In the genomic region with DNA sequence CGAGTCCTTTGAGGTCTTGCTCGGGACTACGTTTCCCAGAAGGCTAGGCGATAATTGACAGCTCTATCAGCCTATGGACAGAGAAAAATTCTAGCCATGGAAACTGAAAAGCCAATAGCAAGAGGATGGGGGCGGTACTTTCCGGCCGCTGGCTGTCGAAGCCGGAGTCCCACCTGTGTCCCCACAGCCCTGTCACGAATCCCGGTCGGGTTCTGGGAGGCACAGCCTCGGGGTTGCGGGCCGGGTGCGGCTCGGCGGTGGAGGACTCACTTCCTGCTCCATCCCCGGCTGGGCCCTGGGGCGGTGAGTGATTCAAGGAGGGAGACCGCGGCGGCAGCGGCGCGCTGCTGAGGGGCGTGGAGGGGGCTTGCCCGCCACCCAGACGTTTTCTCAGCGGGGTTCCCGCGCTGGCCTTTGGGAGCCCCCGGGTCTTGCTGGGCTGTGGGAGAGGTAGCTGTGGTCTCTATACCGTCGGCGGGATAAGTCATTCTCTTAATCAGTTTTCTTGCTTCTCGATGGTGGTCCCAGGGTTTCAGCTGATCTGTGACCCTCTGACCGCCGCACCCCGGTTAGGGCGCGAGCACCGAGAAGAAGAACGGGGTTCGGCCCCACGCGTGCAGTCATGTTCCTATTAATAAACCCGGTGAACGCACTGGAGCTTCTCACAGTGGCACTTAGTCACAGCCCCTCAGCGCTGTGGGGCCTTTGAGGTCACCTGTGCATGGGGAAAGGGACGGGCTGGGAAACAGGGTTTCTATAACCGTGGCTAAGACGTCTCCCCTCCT, we compare ENCODE assay signal across 8 cellular contexts. TPM values are rescaled to one million over a fixed set of nuclear protein-coding genes. Genes with fewer than 3 reads are reported as not detected.
DNase-seq lines count a peak whose midpoint lies in the region; ATAC-seq, FAIRE-seq and TF ChIP-seq lines count a peak whose summit lies in the region.

Gene ZNF774 (plus strand): TSS at position 176 of the 785 bp plus-strand sequence. CDS start 2,377 bp downstream, outside the sequence.

- H3K27ac Mint-ChIP-seq in activated T-helper 1 cell treated with anti-CD3 and anti-CD28 coated beads, Interleukin-12 subunit alpha, Interleukin-12 subunit beta, Interleukin-2, Interleukin-4 antibody, amounts not matched to agents 30 ng/mL and 10 ng/mL and 1 ng/mL, durations not matched to agents 14 hours and 24 hours and 36 hours: peak within 1 kb of the TSS; percentile 85
- H3K27ac Mint-ChIP-seq in natural killer cell: peak within 1 kb of the TSS; percentile 62 to 92

- H3K9ac ChIP-seq in DND-41 (ENCODE audit: low read depth, low read length) (peak within 1 kb of the TSS; percentile 69), GM23248 (peak within 1 kb of the TSS; percentile 72), Karpas-422 (ENCODE audit: low read length) (peak within 1 kb of the TSS; percentile 73)

- DNase-seq in DND-41: peak; percentile 93
- DNase-seq in GM23248: peak; percentile 93
- DNase-seq in Karpas-422: peak; percentile 98
- DNase-seq in RCC 7860 (ENCODE audit: low spot score): peak; percentile 87
- peak; percentile 88 for DNase-seq in activated T-helper 1 cell treated with anti-CD3 and anti-CD28 coated beads, Interleukin-12 subunit alpha, Interleukin-12 subunit beta, Interleukin-2, Interleukin-4 antibody, amounts not matched to agents 30 ng/mL and 10 ng/mL and 1 ng/mL, durations not matched to agents 14 hours and 24 hours and 36 hours (ENCODE audit: low spot score)
- peak; percentile 98 for DNase-seq in fibroblast of peridontal ligament (ENCODE audit: extremely low read depth)
- DNase-seq in natural killer cell: peak; percentile 85
- peak; percentile 85 to 95 (median 88) for DNase-seq in stimulated activated naive CD4-positive, alpha-beta T cell (lab: John Stamatoyannopoulos, UW)

- in situ Hi-C loops in GM23248 (cut with MboI): no loop called here

- H3K27ac ChIP-seq in DND-41 (ENCODE audit: low read length) (peak within 1 kb of the TSS; percentile 63), GM23248 (no peak within 1 kb of the TSS), Karpas-422 (ENCODE audit: low read length) (no peak within 1 kb of the TSS)

- H2AFZ ChIP-seq in DND-41 (ENCODE audit: low read depth, low read length) (peak within 1 kb of the TSS; percentile 94), GM23248 (peak within 1 kb of the TSS; percentile 98), Karpas-422 (ENCODE audit: low read length) (peak within 1 kb of the TSS; percentile 94)

- H3K9me3 Mint-ChIP-seq in activated T-helper 1 cell treated with anti-CD3 and anti-CD28 coated beads, Interleukin-12 subunit alpha, Interleukin-12 subunit beta, Interleukin-2, Interleukin-4 antibody, amounts not matched to agents 30 ng/mL and 10 ng/mL and 1 ng/mL, durations not matched to agents 14 hours and 24 hours and 36 hours: no peaks in the 10 kb centered on the region
- H3K9me3 Mint-ChIP-seq in natural killer cell: no peaks in the 10 kb centered on the region

- no peaks in the 10 kb centered on the region for H3K9me3 ChIP-seq in DND-41 (ENCODE audit: insufficient read depth, low read length, severe bottlenecking)
- H3K9me3 ChIP-seq in GM23248 (ENCODE audit: low read depth): no peaks in the 10 kb centered on the region
- H3K9me3 ChIP-seq in Karpas-422 (ENCODE audit: low read length): no peaks in the 10 kb centered on the region

- ATAC-seq in DND-41 (ENCODE audit: insufficient read depth, low read depth) (peak; percentile 99), natural killer cell (peak; percentile 95 to 99 (median 98))

- intact Hi-C loops in activated T-helper 1 cell treated with anti-CD3 and anti-CD28 coated beads, Interleukin-12 subunit alpha, Interleukin-12 subunit beta, Interleukin-2, Interleukin-4 antibody, amounts not matched to agents 30 ng/mL and 10 ng/mL and 1 ng/mL, durations not matched to agents 14 hours and 24 hours and 36 hours (cut with micrococcal nuclease): loop anchor here (1.0 to 2.0 kb wide), 5 partner anchors 10 to 66 kb away; partner anchors contain the start of gene IQGAP1
- intact Hi-C loops in natural killer cell (cut with micrococcal nuclease): no loop called here

- WGBS in GM23248 (ENCODE audit: low coverage in 1 of 2, low lambda C conversion rate in 2 of 2, missing lambda C conversion rate in 2 of 2), 2 experiments: 3 to 4% methylated on average over 48 to 53 of the region's 53 CpGs

- H3K4me1 ChIP-seq in DND-41 (ENCODE audit: insufficient read depth, low read length) (peaks cover 18% of the 10 kb centered on the region), GM23248 (ENCODE audit: insufficient read depth) (no peaks in the 10 kb centered on the region), Karpas-422 (ENCODE audit: low read length) (peaks cover 8% of the 10 kb centered on the region)

- no peaks in the 10 kb centered on the region for H4K20me1 ChIP-seq in DND-41 (ENCODE audit: insufficient read depth, low read length)
- H4K20me1 ChIP-seq in GM23248 (ENCODE audit: insufficient read depth): no peaks in the 10 kb centered on the region
- no peaks in the 10 kb centered on the region for H4K20me1 ChIP-seq in Karpas-422 (ENCODE audit: insufficient read depth, low read depth, low read length)

- TF ChIP-seq CTCF in DND-41 (IDR thresholded peaks at IDR 0.05; ENCODE audit: borderline replicate concordance, extremely low read depth, low read length, poor library complexity, severe bottlenecking) (no peak), natural killer cell (IDR thresholded peaks at IDR 0.05) (no peak)

- peaks cover 10% of the 10 kb centered on the region for H3K4me1 Mint-ChIP-seq in activated T-helper 1 cell treated with anti-CD3 and anti-CD28 coated beads, Interleukin-12 subunit alpha, Interleukin-12 subunit beta, Interleukin-2, Interleukin-4 antibody, amounts not matched to agents 30 ng/mL and 10 ng/mL and 1 ng/mL, durations not matched to agents 14 hours and 24 hours and 36 hours (ENCODE audit: low read depth)
- peaks cover 7 to 18% of the 10 kb centered on the region in 2 donors for H3K4me1 Mint-ChIP-seq in natural killer cell

- H3K27me3 ChIP-seq in DND-41 (ENCODE audit: insufficient read depth, low read length, poor library complexity) (no peaks in the 10 kb centered on the region), GM23248 (replicated peaks; ENCODE audit: insufficient read depth) (no peaks in the 10 kb centered on the region), Karpas-422 (ENCODE audit: low read length) (no peaks in the 10 kb centered on the region)

- FAIRE-seq in RCC 7860 (lab: Jason Lieb, UNC): peak; percentile 75

- H3K36me3 Mint-ChIP-seq in activated T-helper 1 cell treated with anti-CD3 and anti-CD28 coated beads, Interleukin-12 subunit alpha, Interleukin-12 subunit beta, Interleukin-2, Interleukin-4 antibody, amounts not matched to agents 30 ng/mL and 10 ng/mL and 1 ng/mL, durations not matched to agents 14 hours and 24 hours and 36 hours (ENCODE audit: low read depth): no peaks in the 10 kb centered on the region
- H3K36me3 Mint-ChIP-seq in natural killer cell: no peaks in the 10 kb centered on the region

- H3K4me3 ChIP-seq in DND-41 (ENCODE audit: low read depth in 1 of 2, low read length in 2 of 2): peak within 1 kb of the TSS; percentile 56 to 81; a peak in 3 of 4 replicates
- H3K4me3 ChIP-seq in GM23248: peak within 1 kb of the TSS; percentile 88
- peak within 1 kb of the TSS; percentile 84 for H3K4me3 ChIP-seq in Karpas-422 (ENCODE audit: low read length)

- no peaks in the 10 kb centered on the region for H3F3A ChIP-seq in GM23248 (ENCODE audit: insufficient read depth)

- H3K36me3 ChIP-seq in DND-41 (ENCODE audit: insufficient read depth, low read length) (no peaks in the 10 kb centered on the region; the same call in 1 of the 2 replicates), GM23248 (ENCODE audit: low read depth) (no peaks in the 10 kb centered on the region), Karpas-422 (ENCODE audit: insufficient read depth, low read length) (no peaks in the 10 kb centered on the region)

- H3K27me3 Mint-ChIP-seq in activated T-helper 1 cell treated with anti-CD3 and anti-CD28 coated beads, Interleukin-12 subunit alpha, Interleukin-12 subunit beta, Interleukin-2, Interleukin-4 antibody, amounts not matched to agents 30 ng/mL and 10 ng/mL and 1 ng/mL, durations not matched to agents 14 hours and 24 hours and 36 hours (ENCODE audit: insufficient read depth): no peaks in the 10 kb centered on the region
- H3K27me3 Mint-ChIP-seq in natural killer cell (ENCODE audit: low read depth in 2 of 2): peaks cover 0 to 2% of the 10 kb centered on the region in 2 donors

- H3K4me3 Mint-ChIP-seq in activated T-helper 1 cell treated with anti-CD3 and anti-CD28 coated beads, Interleukin-12 subunit alpha, Interleukin-12 subunit beta, Interleukin-2, Interleukin-4 antibody, amounts not matched to agents 30 ng/mL and 10 ng/mL and 1 ng/mL, durations not matched to agents 14 hours and 24 hours and 36 hours: peak within 1 kb of the TSS; percentile 90
- peak within 1 kb of the TSS; percentile 88 for H3K4me3 Mint-ChIP-seq in natural killer cell

- H3K4me2 ChIP-seq in DND-41 (ENCODE audit: insufficient read depth, low read length) (peak within 1 kb of the TSS; percentile 99), GM23248 (ENCODE audit: unreplicated experiment) (peak within 1 kb of the TSS; percentile 82), Karpas-422 (ENCODE audit: low read depth, low read length, poor library complexity, severe bottlenecking) (peak within 1 kb of the TSS; percentile 88)

- H3K79me2 ChIP-seq in DND-41 (ENCODE audit: insufficient read depth, low read length): 0 out of 2 replicates have a peak, but pooled peaks cover 2% of the 10 kb centered on the region
- H3K79me2 ChIP-seq in GM23248 (ENCODE audit: insufficient read depth): no peaks in the 10 kb centered on the region
- H3K79me2 ChIP-seq in Karpas-422 (ENCODE audit: low read length): no peaks in the 10 kb centered on the region

- H3K9me2 ChIP-seq in GM23248 (ENCODE audit: insufficient read depth): no peaks in the 10 kb centered on the region
- no peaks in the 10 kb centered on the region for H3K9me2 ChIP-seq in Karpas-422 (replicated peaks; ENCODE audit: insufficient read depth, low read length)

RNA-seq across cellular contexts. Expression of gene ZNF774, which starts in this region (rescaled TPM):
- total RNA-seq in GM23248 (2014; rRNA removed; shearing (Covaris generic)): 0.22 and 0.51 TPM in 2 replicates
- 0.66 and 1.6 TPM in 2 replicates for polyA plus RNA-seq in GM23248 (2016; fragmentation: Nextera tagmentation; extraction: Ambion mirVana)
- 0.34 and 0.79 TPM in 2 replicates for total RNA-seq in Karpas-422 (2014; rRNA removed; shearing (Covaris generic); ENCODE audit: low replicate concordance)
- 1.6 and 2.1 TPM in 2 replicates for total RNA-seq in activated T-helper 1 cell treated with anti-CD3 and anti-CD28 coated beads, Interleukin-12 subunit alpha, Interleukin-12 subunit beta, Interleukin-2, Interleukin-4 antibody, amounts not matched to agents 30 ng/mL and 10 ng/mL and 1 ng/mL, durations not matched to agents 14 hours and 24 hours and 36 hours
- total RNA-seq in natural killer cell: under 1 TPM; 0.34 to 0.70 (median 0.47) TPM

Comparison
In these comparisons a context has a peak if more than half of its experiments do, and no peak if none do; other contexts are left out.
1. Peak in DNase-seq, H3K4me3 ChIP-seq, H3K9ac ChIP-seq and H3K4me2 ChIP-seq in Karpas-422; RNA of the gene not detected or under 1 TPM.
2. Peak in DNase-seq and ATAC-seq in natural killer cell; RNA of the gene not detected or under 1 TPM.